In the genomic region with DNA sequence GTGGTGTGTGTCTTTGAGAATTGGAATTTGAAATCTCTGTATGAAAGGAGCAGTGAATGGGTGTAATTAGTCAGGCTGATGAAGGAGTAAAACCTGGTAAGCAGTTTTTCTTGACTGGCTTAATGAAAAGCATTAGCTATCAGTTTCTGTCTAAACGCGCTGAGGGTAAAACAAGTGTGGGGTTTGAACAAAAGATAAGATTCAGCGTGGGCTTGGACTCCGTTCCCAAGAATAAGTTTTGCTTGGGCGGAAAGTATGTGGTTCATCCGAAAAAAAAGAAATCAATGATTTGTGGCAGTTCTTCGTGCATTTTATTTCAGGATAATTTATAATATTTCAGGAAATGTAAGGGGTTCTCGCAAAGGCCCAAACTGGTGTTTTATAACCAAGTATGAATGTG, we compare ENCODE assay signal across 27 cellular contexts.
"Had no signal": no experiment of that assay in that cellular context is flagged by ENCODE, and none has a peak within 500 bp of the region (broad histone marks: within the 10 kb centered on the region; RNA-seq: fewer than 3 reads in every experiment).

No MANE protein-coding gene starts in this region.

- H3K27me3 Mint-ChIP-seq: naive B cell; stimulated activated naive B cell treated with anti-CD40 and anti-IgM and Interleukin-4, amounts not matched to agents 10 μg/mL and 1 μg/mL and 100 μg/mL, for 72 hours; stimulated activated naive CD8-positive, alpha-beta T cell treated with anti-CD3 and anti-CD28 coated beads, Interleukin-15, Interleukin-2, amounts not matched to agents 100 ng/mL and 50 ng/mL, for 24 hours had no signal

- H3K27ac ChIP-seq: neural progenitor cell, ovary, prostate gland, right lobe of liver, sigmoid colon, stomach, thoracic aorta, thyroid gland, tibial nerve, upper lobe of left lung, vagina had no signal

- H3K4me1 Mint-ChIP-seq: naive B cell; naive thymus-derived CD8-positive, alpha-beta T cell; stimulated activated effector memory CD8-positive, alpha-beta T cell treated with anti-CD3 and anti-CD28 coated beads, Interleukin-12 subunit alpha, Interleukin-12 subunit beta, amount 100 ng/mL, for 72 hours; stimulated activated naive B cell treated with anti-CD40 and anti-IgM and Interleukin-4, amounts not matched to agents 10 μg/mL and 1 μg/mL and 100 μg/mL, for 72 hours had no signal

- FAIRE-seq: small intestine, urothelium cell line had no signal

- ATAC-seq: naive thymus-derived CD8-positive, alpha-beta T cell; natural killer cell treated with Interleukin-12 subunit alpha and Interleukin-12 subunit beta and Interleukin-15 and Interleukin-18, amount 100 ng/mL, for 72 hours; right cardiac atrium; right lobe of liver; stimulated activated effector memory CD8-positive, alpha-beta T cell treated with anti-CD3 and anti-CD28 coated beads, Interleukin-12 subunit alpha, Interleukin-12 subunit beta, amount 100 ng/mL, for 72 hours; stimulated activated naive B cell treated with anti-CD40 and anti-IgM and Interleukin-4, amounts not matched to agents 10 μg/mL and 1 μg/mL and 100 μg/mL, for 72 hours had no signal

- DNase-seq: naive B cell; naive thymus-derived CD8-positive, alpha-beta T cell; occipital lobe; ovary; right cardiac atrium; right lobe of liver; sigmoid colon; small intestine; stimulated activated CD4-positive, alpha-beta T cell treated with anti-CD3 and anti-CD28 coated beads, Interleukin-15, amount 100 ng/mL, for 24 hours; stimulated activated CD4-positive, alpha-beta T cell treated with anti-CD3 and anti-CD28 coated beads, Interleukin-2, amount 100 ng/mL, for 24 hours; stimulated activated CD4-positive, alpha-beta T cell treated with anti-CD3 and anti-CD28 coated beads, Interleukin-2, amount 100 ng/mL, for 48 hours; stimulated activated CD4-positive, alpha-beta T cell treated with anti-CD3 and anti-CD28 coated beads, Interleukin-4, amount 100 ng/mL, for 24 hours; stimulated activated naive B cell treated with anti-CD40 and anti-IgM and Interleukin-4, amounts not matched to agents 10 μg/mL and 1 μg/mL and 100 μg/mL, for 72 hours; stimulated activated naive CD4-positive, alpha-beta T cell treated with Interleukin-2 at 50 U/mL for 16 hours; stomach; thyroid gland; trophoblast cell; upper lobe of left lung had no signal

- H3K27ac Mint-ChIP-seq: naive B cell; naive thymus-derived CD8-positive, alpha-beta T cell; natural killer cell treated with Interleukin-12 subunit alpha and Interleukin-12 subunit beta and Interleukin-15 and Interleukin-18, amount 100 ng/mL, for 72 hours; neural progenitor cell; stimulated activated effector memory CD8-positive, alpha-beta T cell treated with anti-CD3 and anti-CD28 coated beads, Interleukin-12 subunit alpha, Interleukin-12 subunit beta, amount 100 ng/mL, for 72 hours; stimulated activated naive B cell treated with anti-CD40 and anti-IgM and Interleukin-4, amounts not matched to agents 10 μg/mL and 1 μg/mL and 100 μg/mL, for 72 hours; stimulated activated naive CD8-positive, alpha-beta T cell treated with anti-CD3 and anti-CD28 coated beads, Interleukin-15, Interleukin-2, amounts not matched to agents 100 ng/mL and 50 ng/mL, for 24 hours had no signal

- H3K4me3 ChIP-seq: neural progenitor cell, ovary, prostate gland, right lobe of liver, sigmoid colon, stomach, thoracic aorta, thyroid gland, tibial nerve, upper lobe of left lung, vagina had no signal

- H2AFZ ChIP-seq: neural progenitor cell had no signal

- H3K4me1 ChIP-seq: neural progenitor cell, prostate gland, right lobe of liver, sigmoid colon, thyroid gland, tibial nerve, upper lobe of left lung, vagina had no signal

- H3K27me3 ChIP-seq: neural progenitor cell, ovary, right lobe of liver, sigmoid colon, stomach, thyroid gland, tibial nerve, upper lobe of left lung, vagina had no signal

- H3K9ac ChIP-seq: neural progenitor cell had no signal

- H3K9me3 ChIP-seq: ovary, prostate gland, right lobe of liver, sigmoid colon, stomach, thoracic aorta, thyroid gland, tibial nerve, upper lobe of left lung, vagina had no signal

- H3K36me3 Mint-ChIP-seq: naive B cell; naive thymus-derived CD8-positive, alpha-beta T cell; natural killer cell treated with Interleukin-12 subunit alpha and Interleukin-12 subunit beta and Interleukin-15 and Interleukin-18, amount 100 ng/mL, for 72 hours; stimulated activated effector memory CD8-positive, alpha-beta T cell treated with anti-CD3 and anti-CD28 coated beads, Interleukin-12 subunit alpha, Interleukin-12 subunit beta, amount 100 ng/mL, for 72 hours; stimulated activated naive B cell treated with anti-CD40 and anti-IgM and Interleukin-4, amounts not matched to agents 10 μg/mL and 1 μg/mL and 100 μg/mL, for 72 hours had no signal

- H3K4me3 Mint-ChIP-seq: naive B cell; naive thymus-derived CD8-positive, alpha-beta T cell; natural killer cell treated with Interleukin-12 subunit alpha and Interleukin-12 subunit beta and Interleukin-15 and Interleukin-18, amount 100 ng/mL, for 72 hours; neural progenitor cell; stimulated activated effector memory CD8-positive, alpha-beta T cell treated with anti-CD3 and anti-CD28 coated beads, Interleukin-12 subunit alpha, Interleukin-12 subunit beta, amount 100 ng/mL, for 72 hours; stimulated activated naive B cell treated with anti-CD40 and anti-IgM and Interleukin-4, amounts not matched to agents 10 μg/mL and 1 μg/mL and 100 μg/mL, for 72 hours; stimulated activated naive CD8-positive, alpha-beta T cell treated with anti-CD3 and anti-CD28 coated beads, Interleukin-15, Interleukin-2, amounts not matched to agents 100 ng/mL and 50 ng/mL, for 24 hours had no signal

- H3K4me2 ChIP-seq: neural progenitor cell had no signal

- H3K9me3 Mint-ChIP-seq: naive thymus-derived CD8-positive, alpha-beta T cell; natural killer cell treated with Interleukin-12 subunit alpha and Interleukin-12 subunit beta and Interleukin-15 and Interleukin-18, amount 100 ng/mL, for 72 hours; stimulated activated effector memory CD8-positive, alpha-beta T cell treated with anti-CD3 and anti-CD28 coated beads, Interleukin-12 subunit alpha, Interleukin-12 subunit beta, amount 100 ng/mL, for 72 hours; stimulated activated naive B cell treated with anti-CD40 and anti-IgM and Interleukin-4, amounts not matched to agents 10 μg/mL and 1 μg/mL and 100 μg/mL, for 72 hours; stimulated activated naive CD8-positive, alpha-beta T cell treated with anti-CD3 and anti-CD28 coated beads, Interleukin-15, Interleukin-2, amounts not matched to agents 100 ng/mL and 50 ng/mL, for 24 hours had no signal

- H3K36me3 ChIP-seq: neural progenitor cell, ovary, prostate gland, right lobe of liver, sigmoid colon, stomach, thoracic aorta, thyroid gland, tibial nerve, upper lobe of left lung, vagina had no signal
